Comparison of ENCODE assay signal across 2 cellular contexts in genomic region chr7:132379292-132379691, GRCh38.
A peak's percentile ranks its signal among the peaks of the same experiment; 100 is the strongest.
TF ChIP-seq lines count a peak whose summit lies in the region.

No MANE protein-coding gene starts in this region.

TF ChIP-seq in GM23338, 12 proteins besides CTCF, POLR2A, EP300 and RAD21 (continued from another document):
- TF ChIP-seq ZNF462 (CRISPR knock-in tag; IDR thresholded peaks at IDR 0.05) (peak; percentile 55; the same call in 1 of the 2 replicates), EZH2phosphoT487 (IDR thresholded peaks at IDR 0.05; ENCODE audit: unreplicated experiment) (no peak), JUNB (IDR thresholded peaks at IDR 0.05; ENCODE audit: unreplicated experiment) (no peak)

TF ChIP-seq in WTC11, 78 proteins besides CTCF, POLR2A, EP300 and RAD21 (continued from another document):
- no peak for TF ChIP-seq ARID4B (CRISPR knock-in tag; IDR thresholded peaks at IDR 0.05; ENCODE audit: borderline replicate concordance)
- TF ChIP-seq ZNF416 (CRISPR knock-in tag; IDR thresholded peaks at IDR 0.05): no peak
- TF ChIP-seq FOXK1 (CRISPR knock-in tag; IDR thresholded peaks at IDR 0.05): no peak
- TF ChIP-seq, protein P1, sequence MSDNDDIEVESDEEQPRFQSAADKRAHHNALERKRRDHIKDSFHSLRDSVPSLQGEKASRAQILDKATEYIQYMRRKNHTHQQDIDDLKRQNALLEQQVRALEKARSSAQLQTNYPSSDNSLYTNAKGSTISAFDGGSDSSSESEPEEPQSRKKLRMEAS (CRISPR knock-in tag; IDR thresholded peaks at IDR 0.05): no peak
- TF ChIP-seq E2F5 (CRISPR knock-in tag; IDR thresholded peaks at IDR 0.05): no peak
